Comparison of ENCODE assay signal across 9 cellular contexts in genomic region chr6:24991748-24992467, GRCh38. TPM values are rescaled to one million over a fixed set of nuclear protein-coding genes. Genes with fewer than 3 reads are reported as not detected.
DNase-seq lines count a peak whose midpoint lies in the region; ATAC-seq, FAIRE-seq and TF ChIP-seq lines count a peak whose summit lies in the region.
"Had no signal": no experiment of that assay in that cellular context is flagged by ENCODE, and none has a peak within 500 bp of the region (broad histone marks: within the 10 kb centered on the region; RNA-seq: fewer than 3 reads in every experiment).

No MANE protein-coding gene starts in this region.

- intact Hi-C loops in mammary epithelial cell (cut with micrococcal nuclease), result loop anchor here (1.0 kb wide), 2 partner anchors 26 to 136 kb away; no protein-coding TSS in a partner anchor
- intact Hi-C loops in lower lobe of right lung (cut with DNase I), result no loop called here

- peak in 1 of 2 experiments; percentile 76; a peak in 3 of 6 replicates for ATAC-seq in A549
- peak; percentile 79 for ATAC-seq in HG02884 (IDR thresholded peaks at IDR 0.05; ENCODE audit: unreplicated experiment)
- ATAC-seq in lower lobe of right lung, result peak; percentile 87 to 89

- CTCF ChIA-PET in A549 (lab: Yijun Ruan, JAX), result interaction anchor here (0.6 to 3.3 kb wide), 9 partner anchors 10 to 639 kb away, joined by 3 to 17 read pairs (median 4); no protein-coding TSS in a partner anchor
- CTCF ChIA-PET in mammary epithelial cell (lab: Charles Lee; ENCODE audit: low non-redundant PET), result interaction anchor here (0.5 to 1.6 kb wide), 5 partner anchors 12 to 136 kb away, joined by 3 to 16 read pairs (median 4); no protein-coding TSS in a partner anchor

- TF ChIP-seq POLR2A in A549 (IDR thresholded peaks at IDR 0.05; ENCODE audit: low read length), result no peak

- no TSS peak for BruUV-seq in mammary epithelial cell (replicated peaks; lab: Mats Ljungman, UMichigan)

- H3K36me3 ChIP-seq in mammary epithelial cell (ENCODE audit: insufficient read depth, low read length) (no peaks in the 10 kb centered on the region), lower lobe of right lung (no peaks in the 10 kb centered on the region)

- no peak overlapping the region for H3K27ac ChIP-seq in A549
- no peak overlapping the region for H3K27ac ChIP-seq in VCaP
- H3K27ac ChIP-seq in mammary epithelial cell (ENCODE audit: insufficient read depth, low read depth, low read length), result no peak overlapping the region
- no peak overlapping the region for H3K27ac ChIP-seq in lower lobe of right lung

- TF ChIP-seq CTCF in A549 (IDR thresholded peaks at IDR 0.05) (peak; percentile 35), GM13977 (IDR thresholded peaks at IDR 0.05; ENCODE audit: extremely low read depth, insufficient read depth, missing control alignments) (peak; percentile 79), VCaP (conservative IDR thresholded peaks at IDR 0.05) (peak; percentile 90), mammary epithelial cell (conservative IDR thresholded peaks at IDR 0.05 in 1 of 2, IDR thresholded peaks at IDR 0.05 in 1 of 2; ENCODE audit: extremely low read depth in 1 of 2, insufficient read depth in 1 of 2, low read depth in 1 of 2, low read length in 2 of 2) (peak; percentile 63 to 84), lower lobe of right lung (IDR thresholded peaks at IDR 0.05) (peak; percentile 71)

- no peaks in the 10 kb centered on the region for H3K4me1 ChIP-seq in A549
- peaks cover 2% of the 10 kb centered on the region for H3K4me1 ChIP-seq in mammary epithelial cell (ENCODE audit: insufficient read depth, low read length)
- H3K4me1 ChIP-seq in lower lobe of right lung, result peaks cover 10% of the 10 kb centered on the region

- no peaks in the 10 kb centered on the region for H4K20me1 ChIP-seq in mammary epithelial cell (ENCODE audit: insufficient read depth, low read length)

- H3K4me3 ChIP-seq in A549, result no peak overlapping the region
- H3K4me3 ChIP-seq in mammary epithelial cell (replicated peaks in 1 of 3; ENCODE audit: insufficient read depth in 1 of 3, low read depth in 2 of 3, low read length in 3 of 3), result no peak overlapping the region
- no peak overlapping the region for H3K4me3 ChIP-seq in lower lobe of right lung
- H3K4me3 ChIP-seq: skin epidermis had no signal

- H3K79me2 ChIP-seq in mammary epithelial cell (ENCODE audit: insufficient read depth, low read length), result no peaks in the 10 kb centered on the region

- DNase-seq in A549 (ENCODE audit: low read depth in 1 of 2, low spot score in 1 of 2), result peak; percentile 22 to 40
- DNase-seq in GM13977 (ENCODE audit: low spot score), result peak; percentile 65
- DNase-seq in NCI-H187 (lab: John Stamatoyannopoulos, UW), result peak; percentile 19 to 30
- peak; percentile 38 for DNase-seq in mammary epithelial cell
- peak; percentile 62 for DNase-seq in lower lobe of right lung
- peak; percentile 46 for DNase-seq in stimulated activated CD8-positive, alpha-beta memory T cell treated with anti-CD3 and anti-CD28 coated beads, Interleukin-4, amount 100 ng/mL, for 24 hours (ENCODE audit: low read depth)

- H3K9ac ChIP-seq in mammary epithelial cell (ENCODE audit: insufficient read depth, low read length), result no peak overlapping the region

- TF ChIP-seq RAD21 in A549 (conservative IDR thresholded peaks at IDR 0.05 in 1 of 2, IDR thresholded peaks at IDR 0.05 in 1 of 2), result peak; percentile 27 to 37; a peak in 2 of 5 replicates

- no peak for TF ChIP-seq EP300 in A549 (IDR thresholded peaks at IDR 0.05)

- H3K4me2 ChIP-seq in A549 (no peak overlapping the region), mammary epithelial cell (ENCODE audit: insufficient read depth, low read depth, low read length) (no peak overlapping the region)

- dilution Hi-C loops in mammary epithelial cell (cut with HindIII; ENCODE audit: low sequenced_read_pairs), result loop anchor here (5.0 kb wide), 1 partner anchor 55 kb away; no protein-coding TSS in a partner anchor

- POLR2A ChIA-PET in A549 (lab: Yijun Ruan, JAX), result no interaction called here

- no peak for FAIRE-seq in A549 (lab: Jason Lieb, UNC)

- H3K9me3 ChIP-seq in A549 (0 out of 3 replicates have a peak, but pooled peaks cover 3% of the 10 kb centered on the region), mammary epithelial cell (replicated peaks; ENCODE audit: insufficient read depth, low read length) (no peaks in the 10 kb centered on the region), lower lobe of right lung (peaks cover 2% of the 10 kb centered on the region)

- no peaks in the 10 kb centered on the region for H3K27me3 ChIP-seq in mammary epithelial cell (ENCODE audit: insufficient read depth, low read length)
- H3K27me3 ChIP-seq in lower lobe of right lung (ENCODE audit: low read depth), result no peaks in the 10 kb centered on the region

- WGBS in A549 (ENCODE audit: missing lambda C conversion rate), result 71% methylated on average over 5 of the region's 5 CpGs
- 77% methylated on average over 5 of the region's 5 CpGs for WGBS in mammary epithelial cell (ENCODE audit: low coverage, missing lambda C conversion rate)

- in situ Hi-C loops in GM13977 (cut with MboI; ENCODE audit: low pct_unique_long_range_greater_than_20kb, low sequenced_read_pairs, unreplicated experiment) (no loop called here), mammary epithelial cell (cut with MboI; ENCODE audit: low sequenced_read_pairs in 2 of 2) (no loop called here)

- peak overlapping the region; percentile 15 for H2AFZ ChIP-seq in mammary epithelial cell (ENCODE audit: low read depth, low read length)

TF ChIP-seq in A549, 52 proteins besides CTCF, POLR2A, EP300 and RAD21:
- TF ChIP-seq SMC3 (IDR thresholded peaks at IDR 0.05) (peak; percentile 43; the same call in 1 of the 3 replicates), CBX2 (IDR thresholded peaks at IDR 0.05; ENCODE audit: borderline replicate concordance, low read depth) (no peak)
TF ChIP-seq in A549: peak in this region for 1.

RNA-seq across cellular contexts. Expression of gene RIPOR2, which starts 56.1 kb away (rescaled TPM):
- polyA plus RNA-seq in A549 (2011; rRNA removed) (not detected in 2 replicates), A549 (2017; fragmentation: RNase III; extraction: RNeasy Plus Mini Kit Qiagen cat#74134 plus additional on column Dnase treatment) (0.01 TPM in 1 of 3 replicates, not detected in the others), mammary epithelial cell (0.16 TPM)
- polyA plus RNA-seq in A549 (2012; cell fraction: cytosol; rRNA removed), result not detected in 2 replicates
- polyA plus RNA-seq in A549 (2012; cell fraction: nucleus; rRNA removed), result not detected in 2 replicates
- not detected in 2 replicates for polyA minus RNA-seq in A549 (2011; rRNA and poly(A)+ RNA removed)
- total RNA-seq in mammary epithelial cell (under 1 TPM; under 0.01 to 0.19 TPM), lower lobe of right lung (38.0 TPM)
- polyA minus RNA-seq in mammary epithelial cell, result not detected

Comparison
In these comparisons a context has a peak if more than half of its experiments do, and no peak if none do; other contexts are left out.
1. CTCF ChIP-seq: peak in every context shown above with its lines; median percentile 90 in VCaP; 79 in GM13977; 74 in mammary epithelial cell; 71 in lower lobe of right lung; 35 in A549.
2. RNA of gene RIPOR2, which starts 56.1 kb away (total RNA-seq): 38.0 TPM in lower lobe of right lung (single experiment); under 0.01 to 0.19 TPM in mammary epithelial cell; every median in the first group is over 10 times any median in the second.
3. Peak in every context shown above with its lines, with median percentiles within 50 percentile points of each other: DNase-seq.